9 cellular contexts compared by ENCODE assay signal in the genomic region with DNA sequence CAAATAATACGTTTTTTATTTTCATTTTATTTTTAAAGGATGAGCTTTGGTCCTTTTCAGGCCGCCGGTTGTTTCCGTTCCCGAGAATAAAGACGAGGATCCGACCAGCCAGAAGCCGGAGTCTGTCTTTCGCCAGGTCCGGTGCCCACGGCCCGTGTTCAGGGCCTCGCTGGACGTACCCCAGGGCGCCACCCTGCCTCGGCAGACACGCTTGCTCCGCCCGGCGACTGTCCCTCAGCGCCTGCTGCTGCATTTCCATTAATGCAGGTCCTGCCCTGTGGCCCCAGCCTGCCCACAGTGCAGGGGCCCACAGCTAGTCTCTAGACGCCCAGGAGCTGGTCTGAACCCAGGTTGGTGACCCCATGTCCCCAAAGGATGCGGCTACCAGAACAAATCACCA.
"Had no signal": no experiment of that assay in that cellular context is flagged by ENCODE, and none has a peak within 500 bp of the region (broad histone marks: within the 10 kb centered on the region; RNA-seq: fewer than 3 reads in every experiment).

No MANE protein-coding gene starts in this region.

- DNase-seq: GM23248, GOT3, H7, HFFc6 had no signal

- H3K4me3 Mint-ChIP-seq: HFFc6, IgD-negative memory B cell had no signal

- H3K27ac Mint-ChIP-seq: HFFc6, IgD-negative memory B cell had no signal

- H3K27ac ChIP-seq: GM23248, HL-60 had no signal

- H3K9me3 ChIP-seq: HAP-1 had no signal

- H2AFZ ChIP-seq: GM23248 had no signal

- H3K4me3 ChIP-seq: GM23248, HAP-1 had no signal

- H3K9ac ChIP-seq: GM23248 had no signal

- ATAC-seq: HCT116, HepG2 had no signal

- H3K36me3 Mint-ChIP-seq: IgD-negative memory B cell had no signal

- H3K9me3 Mint-ChIP-seq: HFFc6, IgD-negative memory B cell had no signal

- H3K4me1 ChIP-seq: HAP-1 had no signal
